ENCODE assay signal across 34 cellular contexts in genomic region chr5:173279166-173279565, GRCh38. TPM values are rescaled to one million over a fixed set of nuclear protein-coding genes. Genes with fewer than 3 reads are reported as not detected.
"Had no signal": no experiment of that assay in that cellular context is flagged by ENCODE, and none has a peak within 500 bp of the region (broad histone marks: within the 10 kb centered on the region; RNA-seq: fewer than 3 reads in every experiment).

No MANE protein-coding gene starts in this region.

- H3K4me3 ChIP-seq: adrenal gland, body of pancreas, breast epithelium had no signal

- DNase-seq: activated B cell treated with CpG ODN at 0.5 μM for 24 hours; activated CD4-positive, alpha-beta memory T cell treated with anti-CD3 and anti-CD28 coated beads for 36 hours; activated CD4-positive, alpha-beta T cell treated with anti-CD3 and anti-CD28 coated beads for 4 hours; activated CD4-positive, alpha-beta T cell treated with anti-CD3 and anti-CD28 coated beads, Interleukin-2, amount 10 ng/mL, durations not matched to agents 24 days and 14 days; activated CD4-positive, alpha-beta T cell treated with anti-CD3 and anti-CD28 coated beads, Interleukin-2, amount 50 U/mL, for 1 hour; activated CD4-positive, alpha-beta T cell treated with anti-CD3 and anti-CD28 coated beads, Interleukin-2, amount 50 U/mL, for 4 hours; activated CD4-positive, CD25-positive, alpha-beta regulatory T cell treated with anti-CD3 and anti-CD28 coated beads, Interleukin-2, amount 50 U/mL, for 72 hours; activated CD8-positive, alpha-beta memory T cell treated with anti-CD3 and anti-CD28 coated beads, Interleukin-2, amount 50 U/mL, for 4 hours; activated CD8-positive, alpha-beta T cell treated with anti-CD3 and anti-CD28 coated beads for 36 hours; activated effector memory CD4-positive, alpha-beta T cell treated with anti-CD3 and anti-CD28 coated beads, Interleukin-2, amount 50 U/mL, for 16 hours; activated gamma-delta T cell treated with Interleukin-2 at 50 U/mL for 16 hours; activated naive CD4-positive, alpha-beta T cell; activated naive CD4-positive, alpha-beta T cell treated with anti-CD3 and anti-CD28 coated beads for 36 hours; activated naive CD4-positive, alpha-beta T cell treated with anti-CD3 and anti-CD28 coated beads, Interleukin-2, amount 50 U/mL, for 16 hours; activated naive CD8-positive, alpha-beta T cell treated with anti-CD3 and anti-CD28 coated beads for 36 hours; activated T-cell treated with anti-CD3 and anti-CD28 coated beads for 4 hours; activated T-cell treated with anti-CD3 and anti-CD28 coated beads, Interleukin-2, amount 50 U/mL, for 1 hour; activated T-cell treated with anti-CD3 and anti-CD28 coated beads, Interleukin-2, amount 50 U/mL, for 4 hours; activated T-cell treated with anti-CD3 and anti-CD28 coated beads, Interleukin-2, amount 50 U/mL, for 72 hours; adrenal gland; amniotic stem cell; aorta; body of pancreas; brain microvascular endothelial cell; central memory CD4-positive, alpha-beta T cell; T-helper 1 cell; T-helper 2 cell; T-helper 9 cell had no signal

- H3K27ac ChIP-seq: adrenal gland, body of pancreas, brain microvascular endothelial cell, breast epithelium, VCaP had no signal

- ATAC-seq: activated CD8-positive, alpha-beta T cell treated with anti-CD3 and anti-CD28 coated beads for 36 hours; activated naive CD4-positive, alpha-beta T cell treated with anti-CD3 and anti-CD28 coated beads, Interleukin-2, amount 50 U/mL, for 72 hours; activated T-cell treated with anti-CD3 and anti-CD28 coated beads, Interleukin-2, amount 50 U/mL, for 4 hours; activated T-cell treated with anti-CD3 and anti-CD28 coated beads, Interleukin-2, amount 50 U/mL, for 72 hours; activated T-helper 17 cell treated with anti-CD3 and anti-CD28 coated beads, Interleukin-2, amount 50 U/mL, for 72 hours; body of pancreas had no signal

- H3K36me3 ChIP-seq: adrenal gland, brain microvascular endothelial cell, breast epithelium had no signal

- H3K4me1 ChIP-seq: breast epithelium had no signal

- H3K27me3 ChIP-seq: body of pancreas, brain microvascular endothelial cell had no signal

- H3K9me3 ChIP-seq: adrenal gland, body of pancreas had no signal

RNA-seq across cellular contexts. Expression of gene NKX2-5, which starts 44.2 kb away (rescaled TPM):
- total RNA-seq: activated B cell treated with CpG ODN at 0.5 μM for 24 hours; activated CD4-positive, alpha-beta memory T cell treated with anti-CD3 and anti-CD28 coated beads for 36 hours; activated CD4-positive, alpha-beta T cell treated with anti-CD3 and anti-CD28 coated beads, Interleukin-2, amount 10 ng/mL, durations not matched to agents 24 days and 14 days; activated CD8-positive, alpha-beta memory T cell treated with anti-CD3 and anti-CD28 coated beads for 36 hours; activated naive CD4-positive, alpha-beta T cell treated with anti-CD3 and anti-CD28 coated beads for 36 hours; activated T-cell treated with anti-CD3 and anti-CD28 coated beads, Interleukin-2, amount 50 U/mL, for 4 hours; activated T-helper 1 cell treated with anti-CD3 and anti-CD28 coated beads, Interleukin-12 subunit alpha, Interleukin-12 subunit beta, Interleukin-2, Interleukin-4 antibody, amounts not matched to agents 30 ng/mL and 10 ng/mL and 1 ng/mL, durations not matched to agents 14 hours and 24 hours and 36 hours; activated T-helper 17 cell treated with anti-CD3 and anti-CD28 coated beads, Interleukin-2, amount 50 U/mL, for 72 hours; adrenal gland; aorta; body of pancreas had no signal
